In genomic region chr9:105114956-105115728, GRCh38 we compare ENCODE assay signal across 9 cellular contexts.
A peak's percentile ranks its signal among the peaks of the same experiment; 100 is the strongest.
DNase-seq lines count a peak whose midpoint lies in the region; ATAC-seq and TF ChIP-seq lines count a peak whose summit lies in the region.
"Had no signal": no experiment of that assay in that cellular context is flagged by ENCODE, and none has a peak within 500 bp of the region (broad histone marks: within the 10 kb centered on the region; RNA-seq: fewer than 3 reads in every experiment).

No MANE protein-coding gene starts in this region.

- CTCF ChIA-PET in IMR-90 (lab: Yijun Ruan, JAX): no interaction called here

- H3K79me1 ChIP-seq in IMR-90 (ENCODE audit: low read depth in 1 of 2, low read length in 2 of 2): no peaks in the 10 kb centered on the region

- H4K8ac ChIP-seq in IMR-90 (ENCODE audit: low read depth in 2 of 2, low read length in 2 of 2): 0 out of 4 replicates have a peak overlapping the region, but pooled peaks of 1 of the 2 experiments have one; percentile 31

- H3K4me1 Mint-ChIP-seq in activated T-cell treated with anti-CD3 and anti-CD28 coated beads, Interleukin-2, amount 50 U/mL, for 4 hours (ENCODE audit: low read depth): peaks cover 35% of the 10 kb centered on the region

- H2BK15ac ChIP-seq in IMR-90 (ENCODE audit: low read depth, low read length): no peak overlapping the region

- 50% methylated on average over 2 of the region's 11 CpGs; no CpG with 5 or more reads in 1 of the 2 experiments for WGBS in IMR-90 (ENCODE audit: extremely low coverage in 2 of 2, insufficient read length in 1 of 2), 2 experiments
- WGBS in lung, 2 donors: 36 to 59% methylated on average over 11 of the region's 11 CpGs

- intact Hi-C loops in IMR-90 (cut with micrococcal nuclease): no loop called here

- H3K36me3 Mint-ChIP-seq in activated T-cell treated with anti-CD3 and anti-CD28 coated beads, Interleukin-2, amount 50 U/mL, for 4 hours (ENCODE audit: insufficient read depth): no peaks in the 10 kb centered on the region
- H3K36me3 Mint-ChIP-seq: brain had no signal

- no peak overlapping the region for H4K91ac ChIP-seq in IMR-90 (ENCODE audit: insufficient read depth, low read depth, low read length)

- no peak overlapping the region for H2BK5ac ChIP-seq in IMR-90 (ENCODE audit: low read depth, low read length, poor library complexity, severe bottlenecking)

- BruUV-seq in IMR-90 (replicated peaks; lab: Mats Ljungman, UMichigan): no TSS peak

- no peaks in the 10 kb centered on the region for H4K20me1 ChIP-seq in DOHH2 (ENCODE audit: control insufficient read depth, insufficient read depth, low read depth, low read length)
- no peaks in the 10 kb centered on the region for H4K20me1 ChIP-seq in IMR-90 (ENCODE audit: insufficient read depth, low read length)

- peaks cover 5% of the 10 kb centered on the region; the same call in 1 of the 2 replicates for H3K9me1 ChIP-seq in IMR-90 (ENCODE audit: insufficient read depth, low read length)

- no peak overlapping the region for H3K56ac ChIP-seq in IMR-90 (ENCODE audit: extremely low read depth, insufficient read depth, low read length)

- no peak overlapping the region for H3K4ac ChIP-seq in IMR-90 (ENCODE audit: low read depth, low read length)

- no peaks in the 10 kb centered on the region for H3F3A ChIP-seq in DOHH2 (ENCODE audit: control insufficient read depth, insufficient read depth)

- H3K36me3 ChIP-seq in DOHH2 (ENCODE audit: control insufficient read depth, low read length): no peaks in the 10 kb centered on the region
- H3K36me3 ChIP-seq in IMR-90 (ENCODE audit: control insufficient read depth, insufficient read depth, low read length): no peaks in the 10 kb centered on the region
- no peaks in the 10 kb centered on the region for H3K36me3 ChIP-seq in lung (ENCODE audit: control insufficient read depth in 2 of 2, insufficient read depth in 2 of 2, low read length in 2 of 2)
- H3K36me3 ChIP-seq in BE2C: no peaks in the 10 kb centered on the region

- DNase-seq in IMR-90: peak; percentile 33
- no peak for DNase-seq in activated T-cell treated with anti-CD3 and anti-CD28 coated beads, Interleukin-2, amount 50 U/mL, for 4 hours
- DNase-seq in lung (ENCODE audit: low spot score): peak; percentile 51
- DNase-seq in BE2C: no peak
- DNase-seq in foreskin melanocyte: no peak

- no peak overlapping the region for H2BK20ac ChIP-seq in IMR-90 (ENCODE audit: low read depth, low read length)

- H3K9ac ChIP-seq in IMR-90 (ENCODE audit: low read depth, low read length): no peak overlapping the region

- POLR2A ChIA-PET in IMR-90 (lab: Charles Lee; ENCODE audit: unreplicated experiment): no interaction called here

- no peak overlapping the region for H3K23ac ChIP-seq in IMR-90 (ENCODE audit: low read depth, low read length)

- no peaks in the 10 kb centered on the region for H3K27me3 ChIP-seq in DOHH2 (ENCODE audit: control insufficient read depth, low read length)
- no peaks in the 10 kb centered on the region for H3K27me3 ChIP-seq in IMR-90 (ENCODE audit: control insufficient read depth, insufficient read depth, low read length)
- H3K27me3 ChIP-seq in lung (ENCODE audit: control insufficient read depth, insufficient read depth): no peaks in the 10 kb centered on the region
- no peaks in the 10 kb centered on the region for H3K27me3 ChIP-seq in BE2C

- ATAC-seq in GM21367 (IDR thresholded peaks at IDR 0.05; ENCODE audit: unreplicated experiment): peak; percentile 79
- ATAC-seq in IMR-90 (ENCODE audit: low read depth): no peak; the same call in 1 of the 2 replicates
- peak; percentile 47 to 65 for ATAC-seq in activated T-cell treated with anti-CD3 and anti-CD28 coated beads, Interleukin-2, amount 50 U/mL, for 4 hours
- ATAC-seq in lung (ENCODE audit: insufficient read depth, low FRiP score): peak; percentile 53
- no peak for ATAC-seq in HG02571 (IDR thresholded peaks at IDR 0.05; ENCODE audit: unreplicated experiment)

- TF ChIP-seq POLR2A in IMR-90 (IDR thresholded peaks at IDR 0.05; ENCODE audit: low read depth, low read length): no peak

- peak overlapping the region; percentile 23; the same call in 1 of the 2 replicates for H3K4me2 ChIP-seq in DOHH2 (ENCODE audit: low read length)
- H3K4me2 ChIP-seq in IMR-90 (ENCODE audit: low read depth, low read length): no peak overlapping the region

- H3K4me3 ChIP-seq in DOHH2 (ENCODE audit: low read length) (no peak overlapping the region), IMR-90 (ENCODE audit: insufficient read depth, low read depth, low read length) (no peak overlapping the region), lung (no peak overlapping the region), BE2C (ENCODE audit: low read depth, low read length) (no peak overlapping the region)

- no peak overlapping the region for H2AK5ac ChIP-seq in IMR-90 (ENCODE audit: low read depth, low read length)

- no peak overlapping the region for H2AFZ ChIP-seq in IMR-90 (replicated peaks; ENCODE audit: low read length, poor library complexity)

- H3K18ac ChIP-seq in IMR-90 (ENCODE audit: low read depth, low read length): no peak overlapping the region

- dilution Hi-C loops in IMR-90 (cut with HindIII; ENCODE audit: low sequenced_read_pairs, unreplicated experiment): no loop called here

- no peak overlapping the region for H3K14ac ChIP-seq in IMR-90 (replicated peaks; ENCODE audit: low read depth, low read length)

- H3K4me1 ChIP-seq in DOHH2 (ENCODE audit: control insufficient read depth, low read length) (peaks cover 37% of the 10 kb centered on the region), IMR-90 (ENCODE audit: control insufficient read depth, insufficient read depth, low read length) (peaks cover 3% of the 10 kb centered on the region), lung (ENCODE audit: control insufficient read depth in 2 of 2, insufficient read depth in 2 of 2, low read length in 2 of 2) (peaks cover 0 to 3% of the 10 kb centered on the region in 2 donors), BE2C (no peaks in the 10 kb centered on the region)

- TF ChIP-seq CTCF in DOHH2 (IDR thresholded peaks at IDR 0.05; ENCODE audit: low read depth, low read length, poor library complexity, severe bottlenecking) (no peak), IMR-90 (conservative IDR thresholded peaks at IDR 0.05; ENCODE audit: low read depth, low read length) (no peak), lung (IDR thresholded peaks at IDR 0.05; ENCODE audit: control extremely low read depth, extremely low read depth) (no peak), BE2C (IDR thresholded peaks at IDR 0.05; ENCODE audit: low read depth, low read length) (no peak)

- H3K27ac ChIP-seq in DOHH2 (ENCODE audit: low read depth, low read length) (no peak overlapping the region), IMR-90 (ENCODE audit: insufficient read depth, low read length) (no peak overlapping the region), lung (ENCODE audit: low read depth in 1 of 2, low read length in 1 of 2) (no peak overlapping the region)

- TF ChIP-seq RAD21 in IMR-90 (IDR thresholded peaks at IDR 0.05; ENCODE audit: low read length): no peak

- H3K4me3 Mint-ChIP-seq in activated T-cell treated with anti-CD3 and anti-CD28 coated beads, Interleukin-2, amount 50 U/mL, for 4 hours: peak overlapping the region; percentile 26
- H3K4me3 Mint-ChIP-seq: brain had no signal

- H3K79me2 ChIP-seq in DOHH2 (ENCODE audit: control insufficient read depth, low read length): no peaks in the 10 kb centered on the region

- H2AK9ac ChIP-seq in IMR-90 (replicated peaks; ENCODE audit: low read depth, low read length, poor library complexity): no peak overlapping the region

- in situ Hi-C loops in IMR-90 (cut with MboI; ENCODE audit: low sequenced_read_pairs): no loop called here

- H3K27me3 Mint-ChIP-seq in activated T-cell treated with anti-CD3 and anti-CD28 coated beads, Interleukin-2, amount 50 U/mL, for 4 hours (ENCODE audit: low read depth): no peaks in the 10 kb centered on the region

- H3K9me2 ChIP-seq in DOHH2 (replicated peaks; ENCODE audit: control insufficient read depth, low read length): no peaks in the 10 kb centered on the region

- no peak overlapping the region; the same call in 1 of the 2 replicates for H2BK120ac ChIP-seq in IMR-90 (ENCODE audit: low read depth, low read length)

- H3K9me3 ChIP-seq in DOHH2 (ENCODE audit: control insufficient read depth, insufficient read depth, low read length) (no peaks in the 10 kb centered on the region), IMR-90 (ENCODE audit: control insufficient read depth, insufficient read depth, low read length) (no peaks in the 10 kb centered on the region), lung (ENCODE audit: control insufficient read depth in 2 of 2, insufficient read depth in 1 of 2, low read length in 1 of 2) (no peaks in the 10 kb centered on the region), BE2C (no peaks in the 10 kb centered on the region)

- H4K5ac ChIP-seq in IMR-90 (ENCODE audit: low read depth, low read length): no peak overlapping the region

- no peaks in the 10 kb centered on the region for H3K9me3 Mint-ChIP-seq in activated T-cell treated with anti-CD3 and anti-CD28 coated beads, Interleukin-2, amount 50 U/mL, for 4 hours
- H3K9me3 Mint-ChIP-seq: brain had no signal

TF ChIP-seq in IMR-90, 13 proteins besides CTCF, POLR2A, EP300 and RAD21:
- TF ChIP-seq FOS (IDR thresholded peaks at IDR 0.05; ENCODE audit: low read depth, low read length) (no peak), MXI1 (IDR thresholded peaks at IDR 0.05; ENCODE audit: borderline replicate concordance, low read depth, low read length) (no peak)

Comparison
In these comparisons a context has a peak if more than half of its experiments do, and no peak if none do; other contexts are left out.
1. ATAC-seq: peak in GM21367 (single experiment), activated T-cell treated with anti-CD3 and anti-CD28 coated beads, Interleukin-2, amount 50 U/mL, for 4 hours (2 of 2) and lung (single experiment); none in IMR-90 (single experiment) and HG02571 (single experiment).
2. DNase-seq: peak in IMR-90 (single experiment) and lung (single experiment); none in activated T-cell treated with anti-CD3 and anti-CD28 coated beads, Interleukin-2, amount 50 U/mL, for 4 hours (single experiment), BE2C (single experiment) and foreskin melanocyte (single experiment).